1 cellular context compared by ENCODE assay signal in the genomic region with DNA sequence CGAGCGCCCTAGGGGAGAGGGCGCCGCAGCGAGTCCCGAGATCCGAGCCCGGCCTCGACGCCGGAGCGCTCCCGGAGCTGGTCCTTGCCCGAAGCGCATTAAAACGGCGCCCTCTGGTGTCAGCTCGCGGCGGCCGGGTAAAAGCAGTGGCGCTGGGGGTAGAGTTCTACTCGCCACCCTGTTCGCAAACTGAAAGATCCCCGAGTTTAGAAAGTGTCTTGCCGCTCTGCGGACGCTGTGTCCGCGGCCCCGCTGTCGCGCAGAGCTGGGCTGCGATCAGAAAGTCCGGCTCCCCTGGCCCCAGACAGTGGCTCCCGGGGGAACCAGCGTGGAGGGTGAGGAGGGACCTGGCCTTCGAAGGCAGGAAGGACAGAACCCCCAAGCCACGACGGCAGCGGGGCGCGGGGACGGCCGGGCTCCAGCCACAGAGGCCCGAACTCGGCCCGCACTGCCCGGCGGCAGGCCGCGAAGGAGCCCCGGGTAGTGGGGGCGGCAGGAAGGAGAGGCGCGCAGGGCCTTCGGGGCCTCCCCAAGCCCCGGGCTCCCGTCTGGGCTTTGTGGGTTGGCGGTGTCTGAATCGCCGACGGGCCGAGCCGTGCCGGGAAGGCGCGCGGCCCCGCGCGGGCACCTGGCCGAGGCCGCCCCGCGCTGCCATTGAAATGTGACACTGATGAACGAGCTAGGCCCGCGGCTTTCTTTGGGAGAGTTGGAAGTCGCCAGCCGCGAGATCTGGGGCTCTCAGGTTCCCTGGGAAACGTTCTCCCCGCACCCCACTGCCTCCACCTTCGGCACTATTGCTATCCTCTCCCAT.
TF ChIP-seq lines count a peak whose summit lies in the region.

No MANE protein-coding gene starts in this region.

TF ChIP-seq in HepG2, 621 proteins besides CTCF, POLR2A, EP300 and RAD21 (continued from another document and continues in another):
- TF ChIP-seq, protein P1, sequence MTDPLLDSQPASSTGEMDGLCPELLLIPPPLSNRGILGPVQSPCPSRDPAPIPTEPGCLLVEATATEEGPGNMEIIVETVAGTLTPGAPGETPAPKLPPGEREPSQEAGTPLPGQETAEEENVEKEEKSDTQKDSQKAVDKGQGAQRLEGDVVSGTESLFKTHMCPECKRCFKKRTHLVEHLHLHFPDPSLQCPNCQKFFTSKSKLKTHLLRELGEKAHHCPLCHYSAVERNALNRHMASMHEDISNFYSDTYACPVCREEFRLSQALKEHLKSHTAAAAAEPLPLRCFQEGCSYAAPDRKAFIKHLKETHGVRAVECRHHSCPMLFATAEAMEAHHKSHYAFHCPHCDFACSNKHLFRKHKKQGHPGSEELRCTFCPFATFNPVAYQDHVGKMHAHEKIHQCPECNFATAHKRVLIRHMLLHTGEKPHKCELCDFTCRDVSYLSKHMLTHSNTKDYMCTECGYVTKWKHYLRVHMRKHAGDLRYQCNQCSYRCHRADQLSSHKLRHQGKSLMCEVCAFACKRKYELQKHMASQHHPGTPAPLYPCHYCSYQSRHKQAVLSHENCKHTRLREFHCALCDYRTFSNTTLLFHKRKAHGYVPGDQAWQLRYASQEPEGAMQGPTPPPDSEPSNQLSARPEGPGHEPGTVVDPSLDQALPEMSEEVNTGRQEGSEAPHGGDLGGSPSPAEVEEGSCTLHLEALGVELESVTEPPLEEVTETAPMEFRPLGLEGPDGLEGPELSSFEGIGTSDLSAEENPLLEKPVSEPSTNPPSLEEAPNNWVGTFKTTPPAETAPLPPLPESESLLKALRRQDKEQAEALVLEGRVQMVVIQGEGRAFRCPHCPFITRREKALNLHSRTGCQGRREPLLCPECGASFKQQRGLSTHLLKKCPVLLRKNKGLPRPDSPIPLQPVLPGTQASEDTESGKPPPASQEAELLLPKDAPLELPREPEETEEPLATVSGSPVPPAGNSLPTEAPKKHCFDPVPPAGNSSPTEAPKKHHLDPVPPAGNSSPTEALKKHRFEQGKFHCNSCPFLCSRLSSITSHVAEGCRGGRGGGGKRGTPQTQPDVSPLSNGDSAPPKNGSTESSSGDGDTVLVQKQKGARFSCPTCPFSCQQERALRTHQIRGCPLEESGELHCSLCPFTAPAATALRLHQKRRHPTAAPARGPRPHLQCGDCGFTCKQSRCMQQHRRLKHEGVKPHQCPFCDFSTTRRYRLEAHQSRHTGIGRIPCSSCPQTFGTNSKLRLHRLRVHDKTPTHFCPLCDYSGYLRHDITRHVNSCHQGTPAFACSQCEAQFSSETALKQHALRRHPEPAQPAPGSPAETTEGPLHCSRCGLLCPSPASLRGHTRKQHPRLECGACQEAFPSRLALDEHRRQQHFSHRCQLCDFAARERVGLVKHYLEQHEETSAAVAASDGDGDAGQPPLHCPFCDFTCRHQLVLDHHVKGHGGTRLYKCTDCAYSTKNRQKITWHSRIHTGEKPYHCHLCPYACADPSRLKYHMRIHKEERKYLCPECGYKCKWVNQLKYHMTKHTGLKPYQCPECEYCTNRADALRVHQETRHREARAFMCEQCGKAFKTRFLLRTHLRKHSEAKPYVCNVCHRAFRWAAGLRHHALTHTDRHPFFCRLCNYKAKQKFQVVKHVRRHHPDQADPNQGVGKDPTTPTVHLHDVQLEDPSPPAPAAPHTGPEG (CRISPR knock-in tag; IDR thresholded peaks at IDR 0.05) = no peak
- TF ChIP-seq, protein P2, sequence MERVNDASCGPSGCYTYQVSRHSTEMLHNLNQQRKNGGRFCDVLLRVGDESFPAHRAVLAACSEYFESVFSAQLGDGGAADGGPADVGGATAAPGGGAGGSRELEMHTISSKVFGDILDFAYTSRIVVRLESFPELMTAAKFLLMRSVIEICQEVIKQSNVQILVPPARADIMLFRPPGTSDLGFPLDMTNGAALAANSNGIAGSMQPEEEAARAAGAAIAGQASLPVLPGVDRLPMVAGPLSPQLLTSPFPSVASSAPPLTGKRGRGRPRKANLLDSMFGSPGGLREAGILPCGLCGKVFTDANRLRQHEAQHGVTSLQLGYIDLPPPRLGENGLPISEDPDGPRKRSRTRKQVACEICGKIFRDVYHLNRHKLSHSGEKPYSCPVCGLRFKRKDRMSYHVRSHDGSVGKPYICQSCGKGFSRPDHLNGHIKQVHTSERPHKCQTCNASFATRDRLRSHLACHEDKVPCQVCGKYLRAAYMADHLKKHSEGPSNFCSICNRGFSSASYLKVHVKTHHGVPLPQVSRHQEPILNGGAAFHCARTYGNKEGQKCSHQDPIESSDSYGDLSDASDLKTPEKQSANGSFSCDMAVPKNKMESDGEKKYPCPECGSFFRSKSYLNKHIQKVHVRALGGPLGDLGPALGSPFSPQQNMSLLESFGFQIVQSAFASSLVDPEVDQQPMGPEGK (CRISPR knock-in tag; IDR thresholded peaks at IDR 0.05) = 0 out of 2 replicates have a peak, but pooled peaks have one; percentile 29
- TF ChIP-seq HDAC1 (CRISPR knock-in tag; IDR thresholded peaks at IDR 0.05) (no peak), HNRNPH1 (optimal IDR thresholded peaks at IDR 0.05; ENCODE audit: low read depth, low read length) (no peak), MEIS1 (CRISPR knock-in tag; IDR thresholded peaks at IDR 0.05; ENCODE audit: borderline replicate concordance) (no peak), KDM1A (CRISPR knock-in tag; IDR thresholded peaks at IDR 0.05) (no peak), TBX2 (CRISPR knock-in tag; IDR thresholded peaks at IDR 0.05; ENCODE audit: borderline replicate concordance) (no peak), YEATS2 (CRISPR knock-in tag; IDR thresholded peaks at IDR 0.05; ENCODE audit: borderline replicate concordance) (no peak), ATAD3A (CRISPR knock-in tag; IDR thresholded peaks at IDR 0.05) (no peak), ARNT (IDR thresholded peaks at IDR 0.05) (no peak), ZNF562 (CRISPR knock-in tag; IDR thresholded peaks at IDR 0.05; ENCODE audit: borderline replicate concordance) (no peak), KDM5A (IDR thresholded peaks at IDR 0.05; ENCODE audit: borderline replicate concordance, low read length) (no peak), ELF4 (CRISPR knock-in tag; IDR thresholded peaks at IDR 0.05; ENCODE audit: borderline replicate concordance) (no peak), GPN1 (CRISPR knock-in tag; IDR thresholded peaks at IDR 0.05; ENCODE audit: borderline replicate concordance) (no peak), ZNF44 (CRISPR knock-in tag; IDR thresholded peaks at IDR 0.05) (no peak), RFXANK (CRISPR knock-in tag; IDR thresholded peaks at IDR 0.05) (no peak), SMC3 (IDR thresholded peaks at IDR 0.05; ENCODE audit: low read length) (peak; percentile 54), ZNF724P (CRISPR knock-in tag; IDR thresholded peaks at IDR 0.05; ENCODE audit: borderline replicate concordance) (0 out of 2 replicates have a peak, but pooled peaks have one; percentile 15), ZNF652 (CRISPR knock-in tag; IDR thresholded peaks at IDR 0.05; ENCODE audit: borderline replicate concordance, low read depth) (no peak), ZNF607 (CRISPR knock-in tag; IDR thresholded peaks at IDR 0.05; ENCODE audit: borderline replicate concordance) (0 out of 2 replicates have a peak, but pooled peaks have one; percentile 46)
- TF ChIP-seq, protein P3, sequence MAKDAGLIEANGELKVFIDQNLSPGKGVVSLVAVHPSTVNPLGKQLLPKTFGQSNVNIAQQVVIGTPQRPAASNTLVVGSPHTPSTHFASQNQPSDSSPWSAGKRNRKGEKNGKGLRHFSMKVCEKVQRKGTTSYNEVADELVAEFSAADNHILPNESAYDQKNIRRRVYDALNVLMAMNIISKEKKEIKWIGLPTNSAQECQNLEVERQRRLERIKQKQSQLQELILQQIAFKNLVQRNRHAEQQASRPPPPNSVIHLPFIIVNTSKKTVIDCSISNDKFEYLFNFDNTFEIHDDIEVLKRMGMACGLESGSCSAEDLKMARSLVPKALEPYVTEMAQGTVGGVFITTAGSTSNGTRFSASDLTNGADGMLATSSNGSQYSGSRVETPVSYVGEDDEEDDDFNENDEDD (CRISPR knock-in tag; IDR thresholded peaks at IDR 0.05; ENCODE audit: borderline replicate concordance) = no peak
- TF ChIP-seq, protein P4, sequence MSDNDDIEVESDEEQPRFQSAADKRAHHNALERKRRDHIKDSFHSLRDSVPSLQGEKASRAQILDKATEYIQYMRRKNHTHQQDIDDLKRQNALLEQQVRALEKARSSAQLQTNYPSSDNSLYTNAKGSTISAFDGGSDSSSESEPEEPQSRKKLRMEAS (IDR thresholded peaks at IDR 0.05) = peak; percentile 46
- TF ChIP-seq, protein P5, sequence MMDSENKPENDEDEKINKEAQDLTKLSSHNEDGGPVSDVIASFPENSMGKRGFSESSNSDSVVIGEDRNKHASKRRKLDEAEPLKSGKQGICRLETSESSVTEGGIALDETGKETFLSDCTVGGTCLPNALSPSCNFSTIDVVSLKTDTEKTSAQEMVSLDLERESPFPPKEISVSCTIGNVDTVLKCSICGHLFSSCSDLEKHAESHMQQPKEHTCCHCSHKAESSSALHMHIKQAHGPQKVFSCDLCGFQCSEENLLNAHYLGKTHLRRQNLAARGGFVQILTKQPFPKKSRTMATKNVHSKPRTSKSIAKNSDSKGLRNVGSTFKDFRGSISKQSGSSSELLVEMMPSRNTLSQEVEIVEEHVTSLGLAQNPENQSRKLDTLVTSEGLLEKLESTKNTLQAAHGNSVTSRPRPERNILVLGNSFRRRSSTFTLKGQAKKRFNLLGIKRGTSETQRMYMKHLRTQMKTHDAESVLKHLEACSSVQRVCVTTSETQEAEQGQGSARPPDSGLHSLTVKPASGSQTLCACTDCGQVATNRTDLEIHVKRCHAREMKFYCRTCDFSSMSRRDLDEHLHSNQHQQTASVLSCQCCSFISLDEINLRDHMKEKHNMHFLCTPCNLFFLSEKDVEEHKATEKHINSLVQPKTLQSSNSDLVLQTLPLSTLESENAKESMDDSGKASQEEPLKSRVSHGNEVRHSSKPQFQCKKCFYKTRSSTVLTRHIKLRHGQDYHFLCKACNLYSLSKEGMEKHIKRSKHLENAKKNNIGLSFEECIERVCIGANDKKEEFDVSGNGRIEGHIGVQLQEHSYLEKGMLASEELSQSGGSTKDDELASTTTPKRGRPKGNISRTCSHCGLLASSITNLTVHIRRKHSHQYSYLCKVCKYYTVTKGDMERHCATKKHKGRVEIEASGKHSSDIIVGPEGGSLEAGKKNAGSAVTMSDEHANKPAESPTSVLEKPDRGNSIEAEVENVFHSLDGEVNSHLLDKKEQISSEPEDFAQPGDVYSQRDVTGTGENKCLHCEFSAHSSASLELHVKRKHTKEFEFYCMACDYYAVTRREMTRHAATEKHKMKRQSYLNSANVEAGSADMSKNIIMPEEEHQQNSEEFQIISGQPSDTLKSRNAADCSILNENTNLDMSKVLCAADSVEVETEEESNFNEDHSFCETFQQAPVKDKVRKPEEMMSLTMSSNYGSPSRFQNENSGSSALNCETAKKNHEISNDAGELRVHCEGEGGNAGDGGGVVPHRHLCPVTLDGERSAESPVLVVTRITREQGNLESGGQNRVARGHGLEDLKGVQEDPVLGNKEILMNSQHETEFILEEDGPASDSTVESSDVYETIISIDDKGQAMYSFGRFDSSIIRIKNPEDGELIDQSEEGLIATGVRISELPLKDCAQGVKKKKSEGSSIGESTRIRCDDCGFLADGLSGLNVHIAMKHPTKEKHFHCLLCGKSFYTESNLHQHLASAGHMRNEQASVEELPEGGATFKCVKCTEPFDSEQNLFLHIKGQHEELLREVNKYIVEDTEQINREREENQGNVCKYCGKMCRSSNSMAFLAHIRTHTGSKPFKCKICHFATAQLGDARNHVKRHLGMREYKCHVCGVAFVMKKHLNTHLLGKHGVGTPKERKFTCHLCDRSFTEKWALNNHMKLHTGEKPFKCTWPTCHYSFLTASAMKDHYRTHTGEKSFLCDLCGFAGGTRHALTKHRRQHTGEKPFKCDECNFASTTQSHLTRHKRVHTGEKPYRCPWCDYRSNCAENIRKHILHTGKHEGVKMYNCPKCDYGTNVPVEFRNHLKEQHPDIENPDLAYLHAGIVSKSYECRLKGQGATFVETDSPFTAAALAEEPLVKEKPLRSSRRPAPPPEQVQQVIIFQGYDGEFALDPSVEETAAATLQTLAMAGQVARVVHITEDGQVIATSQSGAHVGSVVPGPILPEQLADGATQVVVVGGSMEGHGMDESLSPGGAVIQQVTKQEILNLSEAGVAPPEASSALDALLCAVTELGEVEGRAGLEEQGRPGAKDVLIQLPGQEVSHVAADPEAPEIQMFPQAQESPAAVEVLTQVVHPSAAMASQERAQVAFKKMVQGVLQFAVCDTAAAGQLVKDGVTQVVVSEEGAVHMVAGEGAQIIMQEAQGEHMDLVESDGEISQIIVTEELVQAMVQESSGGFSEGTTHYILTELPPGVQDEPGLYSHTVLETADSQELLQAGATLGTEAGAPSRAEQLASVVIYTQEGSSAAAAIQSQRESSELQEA (CRISPR knock-in tag; IDR thresholded peaks at IDR 0.05; ENCODE audit: not compliant biosample characterization) = no peak
- TF ChIP-seq, protein P6, sequence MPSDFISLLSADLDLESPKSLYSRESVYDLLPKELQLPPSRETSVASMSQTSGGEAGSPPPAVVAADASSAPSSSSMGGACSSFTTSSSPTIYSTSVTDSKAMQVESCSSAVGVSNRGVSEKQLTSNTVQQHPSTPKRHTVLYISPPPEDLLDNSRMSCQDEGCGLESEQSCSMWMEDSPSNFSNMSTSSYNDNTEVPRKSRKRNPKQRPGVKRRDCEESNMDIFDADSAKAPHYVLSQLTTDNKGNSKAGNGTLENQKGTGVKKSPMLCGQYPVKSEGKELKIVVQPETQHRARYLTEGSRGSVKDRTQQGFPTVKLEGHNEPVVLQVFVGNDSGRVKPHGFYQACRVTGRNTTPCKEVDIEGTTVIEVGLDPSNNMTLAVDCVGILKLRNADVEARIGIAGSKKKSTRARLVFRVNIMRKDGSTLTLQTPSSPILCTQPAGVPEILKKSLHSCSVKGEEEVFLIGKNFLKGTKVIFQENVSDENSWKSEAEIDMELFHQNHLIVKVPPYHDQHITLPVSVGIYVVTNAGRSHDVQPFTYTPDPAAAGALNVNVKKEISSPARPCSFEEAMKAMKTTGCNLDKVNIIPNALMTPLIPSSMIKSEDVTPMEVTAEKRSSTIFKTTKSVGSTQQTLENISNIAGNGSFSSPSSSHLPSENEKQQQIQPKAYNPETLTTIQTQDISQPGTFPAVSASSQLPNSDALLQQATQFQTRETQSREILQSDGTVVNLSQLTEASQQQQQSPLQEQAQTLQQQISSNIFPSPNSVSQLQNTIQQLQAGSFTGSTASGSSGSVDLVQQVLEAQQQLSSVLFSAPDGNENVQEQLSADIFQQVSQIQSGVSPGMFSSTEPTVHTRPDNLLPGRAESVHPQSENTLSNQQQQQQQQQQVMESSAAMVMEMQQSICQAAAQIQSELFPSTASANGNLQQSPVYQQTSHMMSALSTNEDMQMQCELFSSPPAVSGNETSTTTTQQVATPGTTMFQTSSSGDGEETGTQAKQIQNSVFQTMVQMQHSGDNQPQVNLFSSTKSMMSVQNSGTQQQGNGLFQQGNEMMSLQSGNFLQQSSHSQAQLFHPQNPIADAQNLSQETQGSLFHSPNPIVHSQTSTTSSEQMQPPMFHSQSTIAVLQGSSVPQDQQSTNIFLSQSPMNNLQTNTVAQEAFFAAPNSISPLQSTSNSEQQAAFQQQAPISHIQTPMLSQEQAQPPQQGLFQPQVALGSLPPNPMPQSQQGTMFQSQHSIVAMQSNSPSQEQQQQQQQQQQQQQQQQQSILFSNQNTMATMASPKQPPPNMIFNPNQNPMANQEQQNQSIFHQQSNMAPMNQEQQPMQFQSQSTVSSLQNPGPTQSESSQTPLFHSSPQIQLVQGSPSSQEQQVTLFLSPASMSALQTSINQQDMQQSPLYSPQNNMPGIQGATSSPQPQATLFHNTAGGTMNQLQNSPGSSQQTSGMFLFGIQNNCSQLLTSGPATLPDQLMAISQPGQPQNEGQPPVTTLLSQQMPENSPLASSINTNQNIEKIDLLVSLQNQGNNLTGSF (CRISPR knock-in tag; IDR thresholded peaks at IDR 0.05) = no peak
- TF ChIP-seq, protein P7, sequence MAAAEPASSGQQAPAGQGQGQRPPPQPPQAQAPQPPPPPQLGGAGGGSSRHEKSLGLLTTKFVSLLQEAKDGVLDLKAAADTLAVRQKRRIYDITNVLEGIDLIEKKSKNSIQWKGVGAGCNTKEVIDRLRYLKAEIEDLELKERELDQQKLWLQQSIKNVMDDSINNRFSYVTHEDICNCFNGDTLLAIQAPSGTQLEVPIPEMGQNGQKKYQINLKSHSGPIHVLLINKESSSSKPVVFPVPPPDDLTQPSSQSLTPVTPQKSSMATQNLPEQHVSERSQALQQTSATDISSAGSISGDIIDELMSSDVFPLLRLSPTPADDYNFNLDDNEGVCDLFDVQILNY (CRISPR knock-in tag; conservative IDR thresholded peaks at IDR 0.05) = no peak
